Comparison of ENCODE assay signal across 8 cellular contexts in the genomic region with DNA sequence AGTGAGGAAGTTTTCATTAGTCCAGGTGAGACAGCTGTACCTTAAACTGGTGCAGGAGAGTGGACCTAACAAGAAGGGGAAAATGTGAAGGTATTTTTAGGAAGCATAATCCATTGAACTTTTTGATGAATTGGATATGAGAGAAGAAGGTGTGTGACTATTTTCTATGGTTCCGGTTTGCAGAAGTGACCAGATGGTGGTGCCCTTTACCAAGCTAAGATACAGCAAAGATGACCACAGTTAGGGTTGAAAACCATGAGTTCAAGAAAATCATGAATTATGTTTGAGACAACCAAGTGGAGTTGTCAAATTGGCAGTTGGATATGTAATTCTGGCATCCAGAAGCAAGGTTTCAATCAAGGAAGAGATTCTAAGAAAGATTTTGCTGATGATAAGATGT.
DNase-seq lines count a peak whose midpoint lies in the region; ATAC-seq, FAIRE-seq and TF ChIP-seq lines count a peak whose summit lies in the region.

No MANE protein-coding gene starts in this region.

- no peak overlapping the region for H3K27ac ChIP-seq in GM12878 (ENCODE audit: control insufficient read depth, insufficient read depth)
- H3K27ac ChIP-seq in psoas muscle, result no peak overlapping the region

- in situ Hi-C loops in GM12878 (cut with MboI), result loop anchor here (5.0 to 25.0 kb wide), 3 partner anchors 143 to 648 kb away; a partner anchor contains a TSS

- DNase-seq in NCI-H1436 (lab: John Stamatoyannopoulos, UW) (peak; percentile 18), NCI-H1436 treated with DMSO at 0.1 percent for 48 hours (lab: John Stamatoyannopoulos, UW) (no peak), NCI-H1694 treated with DMSO at 0.1 percent for 48 hours (lab: John Stamatoyannopoulos, UW) (peak; percentile 14), GM12878 (ENCODE audit: low read depth, low spot score) (no peak), psoas muscle (no peak)
- no peak for DNase-seq in activated CD4-positive, alpha-beta T cell treated with anti-CD3 and anti-CD28 coated beads, Interleukin-2, amount 50 U/mL, for 1 hour

- CTCF ChIA-PET in GM12878 (lab: Yijun Ruan, JAX), result interaction anchor here (1.5 to 2.7 kb wide), 4 partner anchors 8 to 215 kb away, joined by 3 to 17 read pairs (median 10); no protein-coding TSS in a partner anchor

- no peak overlapping the region for H3K9ac ChIP-seq in GM12878 (ENCODE audit: control insufficient read depth, insufficient read depth, low read length)

- no TSS peak for BruUV-seq in GM12878 (replicated peaks; lab: Mats Ljungman, UMichigan)

- H3K36me3 ChIP-seq in GM12878 (ENCODE audit: control insufficient read depth in 2 of 2, insufficient read depth in 2 of 2, low read length in 1 of 2) (no peaks in the 10 kb centered on the region), psoas muscle (ENCODE audit: insufficient read depth in 1 of 2, low read depth in 1 of 2) (no peaks in the 10 kb centered on the region)

- no peak for TF ChIP-seq POLR2A in GM12878 (IDR thresholded peaks at IDR 0.05; ENCODE audit: low read depth, low read length)

- SMC1A ChIA-PET in GM12878 (lab: Charles Lee; ENCODE audit: uncharacterized antibody, unreplicated experiment), result interaction anchor here (1.1 to 1.9 kb wide), 3 partner anchors 138 to 509 kb away, joined by 3 to 6 read pairs (median 3); no protein-coding TSS in a partner anchor

- RAD21 ChIA-PET in GM12878 (lab: Charles Lee; ENCODE audit: unreplicated experiment), result interaction anchor here (1.9 kb wide), 1 partner anchor 142 kb away, joined by 5 read pairs; no protein-coding TSS in a partner anchor

- TF ChIP-seq EP300 in GM12878 (IDR thresholded peaks at IDR 0.05; ENCODE audit: borderline replicate concordance in 1 of 2, control insufficient read depth in 1 of 2, low read depth in 2 of 2, low read length in 2 of 2), result no peak

- H3K4me3 ChIP-seq in GM12878 (no peak overlapping the region), psoas muscle (no peak overlapping the region)

- H2AFZ ChIP-seq in GM12878 (ENCODE audit: control insufficient read depth, low read depth, low read length), result no peak overlapping the region

- peak; percentile 38; the same call in 2 of the 3 replicates for ATAC-seq in GM12878
- no peak for ATAC-seq in psoas muscle
- ATAC-seq in HG02970 (IDR thresholded peaks at IDR 0.05; ENCODE audit: low FRiP score, unreplicated experiment), result no peak
- ATAC-seq in GM18861 (IDR thresholded peaks at IDR 0.05; ENCODE audit: unreplicated experiment), result no peak

- H3K79me2 ChIP-seq in GM12878 (ENCODE audit: control insufficient read depth, insufficient read depth, low read length), result no peaks in the 10 kb centered on the region

- intact Hi-C loops in GM12878 (cut with micrococcal nuclease; ENCODE audit: unreplicated experiment) (loop anchor here (1.0 to 5.0 kb wide), 3 partner anchors 141 to 458 kb away; no protein-coding TSS in a partner anchor), psoas muscle (cut with DNase I) (loop anchor here in 1 of 2 donors (10.0 kb wide), 1 partner anchor 141 kb away; no protein-coding TSS in a partner anchor)

- H3K27me3 ChIP-seq in GM12878 (replicated peaks in 1 of 2; ENCODE audit: control insufficient read depth in 2 of 2, insufficient read depth in 2 of 2, low read length in 1 of 2), result no peaks in the 10 kb centered on the region
- H3K27me3 ChIP-seq in psoas muscle (ENCODE audit: insufficient read depth in 3 of 3, low read length in 2 of 3), result no peaks in the 10 kb centered on the region

- H3K4me1 ChIP-seq in GM12878 (ENCODE audit: control insufficient read depth, insufficient read depth, low read length) (peaks cover 5% of the 10 kb centered on the region; the same call in 1 of the 2 replicates), psoas muscle (no peaks in the 10 kb centered on the region)

- TF ChIP-seq CTCF in GM12878 (IDR thresholded peaks at IDR 0.05 in 2 of 3, conservative IDR thresholded peaks at IDR 0.05 in 1 of 3; ENCODE audit: control insufficient read depth in 2 of 3, extremely low read depth in 1 of 3, insufficient read depth in 1 of 3, low read depth in 3 of 3, low read length in 3 of 3) (peak; percentile 40 to 59 (median 41); a peak in 5 of 6 replicates), psoas muscle (IDR thresholded peaks at IDR 0.05) (peak; percentile 10)

- no peaks in the 10 kb centered on the region for H4K20me1 ChIP-seq in GM12878 (ENCODE audit: control insufficient read depth, insufficient read depth)

- POLR2A ChIA-PET in GM12878 (lab: Charles Lee), result no interaction called here

- FAIRE-seq in GM12878 (lab: Jason Lieb, UNC), result no peak

- H3K4me2 ChIP-seq in GM12878 (ENCODE audit: control insufficient read depth, insufficient read depth), result no peak overlapping the region

- peak; percentile 85 for TF ChIP-seq RAD21 in GM12878 (IDR thresholded peaks at IDR 0.05; ENCODE audit: insufficient read depth, low read depth, low read length)

- H3K9me3 ChIP-seq in GM12878 (replicated peaks; ENCODE audit: control insufficient read depth, insufficient read depth, low read length), result peaks cover 2% of the 10 kb centered on the region; the same call in 2 of the 3 replicates
- no peaks in the 10 kb centered on the region for H3K9me3 ChIP-seq in psoas muscle

- WGBS in GM12878 (ENCODE audit: insufficient coverage, insufficient replicate concordance, low lambda C conversion rate, missing lambda C conversion rate), result 0% methylated on average over 1 of the region's 1 CpG
- WGBS in psoas muscle, 3 donors, result 25 to 37% (median 32%) methylated on average over 1 of the region's 1 CpG

TF ChIP-seq in GM12878, 131 proteins besides CTCF, POLR2A, EP300 and RAD21:
- TF ChIP-seq SMC3 (IDR thresholded peaks at IDR 0.05; ENCODE audit: borderline replicate concordance, low read length) (peak; percentile 57; the same call in 1 of the 2 replicates), NFXL1 (IDR thresholded peaks at IDR 0.05; ENCODE audit: borderline replicate concordance) (no peak), IKZF2 (IDR thresholded peaks at IDR 0.05) (no peak), KDM1A (IDR thresholded peaks at IDR 0.05; ENCODE audit: borderline replicate concordance) (no peak), KLF5 (IDR thresholded peaks at IDR 0.05; ENCODE audit: partially characterized antibody) (no peak), EED (IDR thresholded peaks at IDR 0.05; ENCODE audit: low read depth) (no peak), ZNF24 (IDR thresholded peaks at IDR 0.05) (no peak), PAX8 (IDR thresholded peaks at IDR 0.05) (no peak), RUNX3 (IDR thresholded peaks at IDR 0.05; ENCODE audit: low read length) (peak; percentile 53; the same call in 1 of the 2 replicates)

Comparison
In these comparisons a context has a peak if more than half of its experiments do, and no peak if none do; other contexts are left out.
1. DNase-seq: peak in NCI-H1436 (single experiment) and NCI-H1694 treated with DMSO at 0.1 percent for 48 hours (single experiment); none in NCI-H1436 treated with DMSO at 0.1 percent for 48 hours (single experiment), GM12878 (single experiment), psoas muscle (0 of 2) and activated CD4-positive, alpha-beta T cell treated with anti-CD3 and anti-CD28 coated beads, Interleukin-2, amount 50 U/mL, for 1 hour (single experiment).